Comparison of ENCODE assay signal across 9 cellular contexts in genomic region chr5:141634720-141635119, GRCh38. TPM values are rescaled to one million over a fixed set of nuclear protein-coding genes. Genes with fewer than 3 reads are reported as not detected.
A peak's percentile ranks its signal among the peaks of the same experiment; 100 is the strongest.
DNase-seq lines count a peak whose midpoint lies in the region; ATAC-seq and TF ChIP-seq lines count a peak whose summit lies in the region.
"Had no signal": no experiment of that assay in that cellular context is flagged by ENCODE, and none has a peak within 500 bp of the region (broad histone marks: within the 10 kb centered on the region; RNA-seq: fewer than 3 reads in every experiment).

No MANE protein-coding gene starts in this region.

- H3K9me3 ChIP-seq in BLaER1 treated with 17β-estradiol and CSF1 and Interleukin-3, amounts not matched to agents 10 nM and 100 nM (replicated peaks in 1 of 11): no peaks in the 10 kb centered on the region
- H3K9me3 ChIP-seq in hepatocyte (ENCODE audit: low read depth): no peaks in the 10 kb centered on the region

- ATAC-seq in activated CD8-positive, alpha-beta T cell treated with anti-CD3 and anti-CD28 coated beads, Interleukin-2, amount 10 ng/mL, durations not matched to agents 7 days and 5 days: no peak
- ATAC-seq in HG03139 (IDR thresholded peaks at IDR 0.05; ENCODE audit: unreplicated experiment): no peak

- in situ Hi-C loops in KBM-7 (cut with MboI; ENCODE audit: low pct_unique_long_range_greater_than_20kb, low sequenced_read_pairs): no loop called here

- peak overlapping the region; percentile 32 for H3K27ac Mint-ChIP-seq in activated CD8-positive, alpha-beta T cell treated with anti-CD3 and anti-CD28 coated beads, Interleukin-2, amount 10 ng/mL, durations not matched to agents 7 days and 5 days

- TF ChIP-seq CTCF in GM12865 (IDR thresholded peaks at IDR 0.05; ENCODE audit: insufficient read depth, low read depth, low read length, missing control alignments) (no peak), hepatocyte (IDR thresholded peaks at IDR 0.05; ENCODE audit: poor library complexity) (no peak)

- H3K4me2 ChIP-seq in BLaER1 treated with 17β-estradiol and CSF1 and Interleukin-3, amounts not matched to agents 10 nM and 100 nM: peak overlapping the region; percentile 92 to 99 (median 98)
- peak overlapping the region; percentile 99 for H3K4me2 ChIP-seq in hepatocyte

- peaks cover 44 to 65% (median 56%) of the 10 kb centered on the region in 10 experiments for H3K4me1 ChIP-seq in BLaER1 treated with 17β-estradiol and CSF1 and Interleukin-3, amounts not matched to agents 10 nM and 100 nM
- peaks cover 19% of the 10 kb centered on the region for H3K4me1 ChIP-seq in hepatocyte (ENCODE audit: insufficient read depth)

- H3K27me3 Mint-ChIP-seq in activated CD8-positive, alpha-beta T cell treated with anti-CD3 and anti-CD28 coated beads, Interleukin-2, amount 10 ng/mL, durations not matched to agents 7 days and 5 days (ENCODE audit: low read depth): no peaks in the 10 kb centered on the region

- 94% methylated on average over 6 of the region's 6 CpGs for WGBS in hepatocyte (ENCODE audit: low lambda C conversion rate, missing lambda C conversion rate)

- H3K9me2 ChIP-seq in hepatocyte (replicated peaks; ENCODE audit: insufficient read depth): no peaks in the 10 kb centered on the region

- H3K9ac ChIP-seq in BLaER1 treated with 17β-estradiol and CSF1 and Interleukin-3, amounts not matched to agents 10 nM and 100 nM: peak overlapping the region in 5 of 11 experiments; percentile 22 to 87 (median 85); a peak in 4 of 22 replicates

- H3K4me3 Mint-ChIP-seq in activated CD8-positive, alpha-beta T cell treated with anti-CD3 and anti-CD28 coated beads, Interleukin-2, amount 10 ng/mL, durations not matched to agents 7 days and 5 days: peak overlapping the region; percentile 93

- POLR2A ChIA-PET in activated CD8-positive, alpha-beta T cell treated with anti-CD3 and anti-CD28 coated beads, Interleukin-2, amount 10 ng/mL, durations not matched to agents 7 days and 5 days (lab: Charles Lee): interaction anchor here (1.0 to 3.8 kb wide), 4 partner anchors 8 to 42 kb away, joined by 4 to 39 read pairs (median 14); partner anchors contain the start of gene DIAPH1

- peaks cover 33 to 69% (median 49%) of the 10 kb centered on the region in 11 experiments for H3K36me3 ChIP-seq in BLaER1 treated with 17β-estradiol and CSF1 and Interleukin-3, amounts not matched to agents 10 nM and 100 nM
- no peaks in the 10 kb centered on the region for H3K36me3 ChIP-seq in hepatocyte (replicated peaks; ENCODE audit: insufficient read depth, low read depth)

- CTCF ChIA-PET in activated CD8-positive, alpha-beta T cell treated with anti-CD3 and anti-CD28 coated beads, Interleukin-2, amount 10 ng/mL, durations not matched to agents 7 days and 5 days (lab: Charles Lee): interaction anchor here (1.2 to 13.0 kb wide), 8 partner anchors 12 to 71 kb away, joined by 7 to 206 read pairs (median 24); partner anchors contain the start of gene DIAPH1

- H3K4me1 Mint-ChIP-seq in activated CD8-positive, alpha-beta T cell treated with anti-CD3 and anti-CD28 coated beads, Interleukin-2, amount 10 ng/mL, durations not matched to agents 7 days and 5 days (ENCODE audit: low read depth): peaks cover 45% of the 10 kb centered on the region

- peaks cover 22 to 68% (median 49%) of the 10 kb centered on the region in 11 experiments; a peak in 20 of 22 replicates for H4K20me1 ChIP-seq in BLaER1 treated with 17β-estradiol and CSF1 and Interleukin-3, amounts not matched to agents 10 nM and 100 nM
- H4K20me1 ChIP-seq in hepatocyte (ENCODE audit: insufficient read depth, poor library complexity, severe bottlenecking): peaks cover 10% of the 10 kb centered on the region

- H3K27me3 ChIP-seq in BLaER1 treated with 17β-estradiol and CSF1 and Interleukin-3, amounts not matched to agents 10 nM and 100 nM: no peaks in the 10 kb centered on the region
- no peaks in the 10 kb centered on the region for H3K27me3 ChIP-seq in hepatocyte

- H2AFZ ChIP-seq in hepatocyte: no peak overlapping the region

- H3K36me3 Mint-ChIP-seq in activated CD8-positive, alpha-beta T cell treated with anti-CD3 and anti-CD28 coated beads, Interleukin-2, amount 10 ng/mL, durations not matched to agents 7 days and 5 days (ENCODE audit: low read depth): peaks cover 41% of the 10 kb centered on the region

- H3K4me3 ChIP-seq in BLaER1 treated with 17β-estradiol and CSF1 and Interleukin-3, amounts not matched to agents 10 nM and 100 nM: peak overlapping the region in 3 of 10 experiments; percentile 9 to 95 (median 74); a peak in 6 of 20 replicates
- peak overlapping the region; percentile 15 for H3K4me3 ChIP-seq in GM12865 (ENCODE audit: low read depth, low read length)
- no peak overlapping the region for H3K4me3 ChIP-seq in hepatocyte

- H3K79me2 ChIP-seq in hepatocyte: peaks cover 64% of the 10 kb centered on the region

- H3K9me3 Mint-ChIP-seq in activated CD8-positive, alpha-beta T cell treated with anti-CD3 and anti-CD28 coated beads, Interleukin-2, amount 10 ng/mL, durations not matched to agents 7 days and 5 days (ENCODE audit: insufficient read depth): no peaks in the 10 kb centered on the region

- no peak for DNase-seq in GM12865 (ENCODE audit: low read depth)
- DNase-seq in activated CD8-positive, alpha-beta T cell treated with anti-CD3 and anti-CD28 coated beads, Interleukin-2, amount 10 ng/mL, durations not matched to agents 7 days and 5 days: no peak
- DNase-seq in hepatocyte (ENCODE audit: low spot score): no peak
- no peak for DNase-seq in NCI-H2029 treated with DMSO at 0.1 percent for 48 hours (lab: John Stamatoyannopoulos, UW)
- DNase-seq in KBM-7: no peak
- no peak for DNase-seq in NCI-H748 treated with DMSO at 0.1 percent for 48 hours (lab: John Stamatoyannopoulos, UW)
- DNase-seq: NCI-H1105 treated with DMSO at 0.1 percent for 48 hours had no signal

- H3K27ac ChIP-seq in BLaER1 treated with 17β-estradiol and CSF1 and Interleukin-3, amounts not matched to agents 10 nM and 100 nM: peak overlapping the region in 3 of 11 experiments; percentile 12 to 43 (median 26); a peak in 5 of 22 replicates
- H3K27ac ChIP-seq in hepatocyte: no peak overlapping the region

RNA-seq across cellular contexts. Expression of gene HDAC3, which starts 1.9 kb away (rescaled TPM):
- total RNA-seq in activated CD8-positive, alpha-beta T cell treated with anti-CD3 and anti-CD28 coated beads, Interleukin-2, amount 10 ng/mL, durations not matched to agents 7 days and 5 days: 10 to 100 TPM; 88.1 to 91.8 TPM
- 50.1 and 53.5 TPM in 2 replicates for total RNA-seq in hepatocyte
- 74.0 and 81.9 TPM in 2 replicates for polyA plus RNA-seq in hepatocyte

RNA-seq across cellular contexts. Expression of gene RELL2, which starts 2.1 kb away (rescaled TPM):
- total RNA-seq in activated CD8-positive, alpha-beta T cell treated with anti-CD3 and anti-CD28 coated beads, Interleukin-2, amount 10 ng/mL, durations not matched to agents 7 days and 5 days: 10 to 100 TPM; 36.9 to 37.1 TPM
- 7.6 and 16.9 TPM in 2 replicates for total RNA-seq in hepatocyte
- 17.3 and 19.9 TPM in 2 replicates for polyA plus RNA-seq in hepatocyte

RNA-seq across cellular contexts. Expression of gene DIAPH1, which starts 15.9 kb away (rescaled TPM):
- total RNA-seq in activated CD8-positive, alpha-beta T cell treated with anti-CD3 and anti-CD28 coated beads, Interleukin-2, amount 10 ng/mL, durations not matched to agents 7 days and 5 days: 100 to 1,000 TPM; 281 to 286 TPM
- 37.7 and 62.4 TPM in 2 replicates for total RNA-seq in hepatocyte
- 56.6 and 59.0 TPM in 2 replicates for polyA plus RNA-seq in hepatocyte

RNA-seq across cellular contexts. Expression of gene FCHSD1, which starts 16.5 kb away (rescaled TPM):
- total RNA-seq in activated CD8-positive, alpha-beta T cell treated with anti-CD3 and anti-CD28 coated beads, Interleukin-2, amount 10 ng/mL, durations not matched to agents 7 days and 5 days: 10 to 100 TPM; 46.9 to 47.8 TPM
- total RNA-seq in hepatocyte: 14.1 and 18.0 TPM in 2 replicates
- polyA plus RNA-seq in hepatocyte: 25.9 and 27.4 TPM in 2 replicates

RNA-seq across cellular contexts. Expression of gene ARAP3, which starts 47.3 kb away (rescaled TPM):
- 1 to 10 TPM; 8.5 to 8.8 TPM for total RNA-seq in activated CD8-positive, alpha-beta T cell treated with anti-CD3 and anti-CD28 coated beads, Interleukin-2, amount 10 ng/mL, durations not matched to agents 7 days and 5 days
- 4.9 and 5.1 TPM in 2 replicates for total RNA-seq in hepatocyte
- 8.4 and 8.6 TPM in 2 replicates for polyA plus RNA-seq in hepatocyte
